9 cellular contexts compared by ENCODE assay signal in the genomic region with DNA sequence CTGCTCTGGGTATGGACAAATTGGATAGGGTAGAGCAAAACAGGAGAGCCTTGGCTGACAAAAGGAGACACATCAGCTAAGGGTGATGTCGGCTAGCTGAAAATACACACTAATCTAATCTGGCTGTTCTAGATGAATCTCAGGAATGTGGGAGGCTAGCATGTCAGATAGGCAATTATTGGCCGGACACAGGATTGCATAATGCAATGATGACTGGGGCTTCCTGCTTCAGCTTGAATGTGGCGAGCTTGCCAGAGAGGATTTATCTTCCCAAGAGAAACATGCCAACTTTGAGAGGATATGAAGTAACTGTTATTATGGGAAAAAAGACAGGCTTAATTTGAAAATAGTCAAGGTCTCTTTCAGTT.
DNase-seq lines count a peak whose midpoint lies in the region; ATAC-seq and TF ChIP-seq lines count a peak whose summit lies in the region.
"Had no signal": no experiment of that assay in that cellular context is flagged by ENCODE, and none has a peak within 500 bp of the region (broad histone marks: within the 10 kb centered on the region; RNA-seq: fewer than 3 reads in every experiment).

No MANE protein-coding gene starts in this region.

- DNase-seq in Calu3 (peak; percentile 16), SK-N-DZ (ENCODE audit: low spot score) (peak; percentile 19), fibroblast of villous mesenchyme (ENCODE audit: low read depth) (peak; percentile 99), psoas muscle (peak; percentile 63 to 67), mesenteric fat pad (ENCODE audit: low spot score) (no peak), OCI-LY7 (ENCODE audit: low spot score) (no peak)
- DNase-seq in central memory CD4-positive, alpha-beta T cell = no peak

- intact Hi-C loops in Calu3 (cut with micrococcal nuclease; ENCODE audit: unreplicated experiment) (no loop called here), psoas muscle (cut with DNase I) (no loop called here), OCI-LY7 (cut with micrococcal nuclease; ENCODE audit: unreplicated experiment) (no loop called here)

- no peak overlapping the region for H3K27ac Mint-ChIP-seq in Calu3 (ENCODE audit: unreplicated experiment)
- H3K27ac Mint-ChIP-seq: activated naive CD4-positive, alpha-beta T cell treated with anti-CD3 and anti-CD28 coated beads, Interleukin-2, amount 50 U/mL, for 24 hours had no signal

- H2AFZ ChIP-seq in OCI-LY7 (ENCODE audit: low read length) = no peak overlapping the region

- H3K4me1 ChIP-seq in psoas muscle = peaks cover 23% of the 10 kb centered on the region
- H3K4me1 ChIP-seq in OCI-LY7 (ENCODE audit: insufficient read depth, low read length, poor library complexity, severe bottlenecking) = no peaks in the 10 kb centered on the region

- H3K36me3 Mint-ChIP-seq in Calu3 (ENCODE audit: insufficient read depth, unreplicated experiment) = no peaks in the 10 kb centered on the region
- H3K36me3 Mint-ChIP-seq: activated naive CD4-positive, alpha-beta T cell treated with anti-CD3 and anti-CD28 coated beads, Interleukin-2, amount 50 U/mL, for 24 hours had no signal

- peaks cover 8% of the 10 kb centered on the region for H3K9me3 Mint-ChIP-seq in Calu3 (ENCODE audit: low read depth, unreplicated experiment)
- H3K9me3 Mint-ChIP-seq: activated naive CD4-positive, alpha-beta T cell treated with anti-CD3 and anti-CD28 coated beads, Interleukin-2, amount 50 U/mL, for 24 hours had no signal

- H3K27ac ChIP-seq in psoas muscle = peak overlapping the region; percentile 76
- no peak overlapping the region for H3K27ac ChIP-seq in OCI-LY7 (ENCODE audit: low read depth, low read length, poor library complexity, severe bottlenecking)

- H3K4me2 ChIP-seq in OCI-LY7 (ENCODE audit: low read length) = no peak overlapping the region

- H3K4me3 ChIP-seq in fibroblast of villous mesenchyme (ENCODE audit: low read depth, low read length) (no peak overlapping the region), psoas muscle (no peak overlapping the region), OCI-LY7 (ENCODE audit: low read depth, low read length, poor library complexity, severe bottlenecking) (no peak overlapping the region)

- no peak for TF ChIP-seq CTCF in Calu3 (IDR thresholded peaks at IDR 0.05; ENCODE audit: unreplicated experiment)
- no peak for TF ChIP-seq CTCF in fibroblast of villous mesenchyme (IDR thresholded peaks at IDR 0.05; ENCODE audit: insufficient read depth, low read depth, low read length)
- no peak for TF ChIP-seq CTCF in psoas muscle (IDR thresholded peaks at IDR 0.05)
- no peak for TF ChIP-seq CTCF in OCI-LY7 (conservative IDR thresholded peaks at IDR 0.05; ENCODE audit: low read length)

- H3K27me3 ChIP-seq in psoas muscle (ENCODE audit: insufficient read depth in 3 of 3, low read length in 2 of 3) = no peaks in the 10 kb centered on the region

- H3K9me3 ChIP-seq in psoas muscle (no peaks in the 10 kb centered on the region), OCI-LY7 (ENCODE audit: low read length) (no peaks in the 10 kb centered on the region)

- H3K4me3 Mint-ChIP-seq in Calu3 (ENCODE audit: low read depth, unreplicated experiment) = no peak overlapping the region
- H3K4me3 Mint-ChIP-seq: activated naive CD4-positive, alpha-beta T cell treated with anti-CD3 and anti-CD28 coated beads, Interleukin-2, amount 50 U/mL, for 24 hours had no signal

- H4K20me1 ChIP-seq in OCI-LY7 (ENCODE audit: insufficient read depth, low read length) = no peaks in the 10 kb centered on the region

- no peaks in the 10 kb centered on the region for H3K36me3 ChIP-seq in psoas muscle (ENCODE audit: insufficient read depth in 1 of 2, low read depth in 1 of 2)
- no peaks in the 10 kb centered on the region for H3K36me3 ChIP-seq in OCI-LY7 (ENCODE audit: insufficient read depth, low read length)

- CTCF ChIA-PET in Calu3 (lab: Charles Lee) = no interaction called here
- CTCF ChIA-PET in OCI-LY7 (lab: Charles Lee; ENCODE audit: unreplicated experiment) = no interaction called here

- WGBS in psoas muscle, 3 donors = 0 to 6% (median 4%) methylated on average over 3 of the region's 3 CpGs

- H3K79me2 ChIP-seq in OCI-LY7 (ENCODE audit: insufficient read depth, low read depth, low read length) = no peaks in the 10 kb centered on the region

- H3K4me1 Mint-ChIP-seq in Calu3 (ENCODE audit: low read depth, unreplicated experiment) = no peaks in the 10 kb centered on the region

- POLR2A ChIA-PET in OCI-LY7 (lab: Charles Lee) = no interaction called here

- BruUV-seq in Calu3 (replicated peaks; lab: Mats Ljungman, UMichigan) (no TSS peak), OCI-LY7 (replicated peaks; lab: Mats Ljungman, UMichigan) (no TSS peak)

- no peaks in the 10 kb centered on the region for H3K9me2 ChIP-seq in OCI-LY7 (ENCODE audit: insufficient read depth, low read length)

- no peaks in the 10 kb centered on the region for H3K27me3 Mint-ChIP-seq in Calu3 (ENCODE audit: unreplicated experiment)

- peak; percentile 88 to 97 (median 95) for ATAC-seq in psoas muscle
- ATAC-seq in HG03135 (IDR thresholded peaks at IDR 0.05; ENCODE audit: unreplicated experiment) = no peak

Comparison
In these comparisons a context has a peak if more than half of its experiments do, and no peak if none do; other contexts are left out.
1. DNase-seq: peak in Calu3 (single experiment), SK-N-DZ (single experiment), fibroblast of villous mesenchyme (single experiment) and psoas muscle (2 of 2); none in mesenteric fat pad (single experiment), OCI-LY7 (single experiment) and central memory CD4-positive, alpha-beta T cell (single experiment).